ENCODE assay signal across 8 cellular contexts in the genomic region with DNA sequence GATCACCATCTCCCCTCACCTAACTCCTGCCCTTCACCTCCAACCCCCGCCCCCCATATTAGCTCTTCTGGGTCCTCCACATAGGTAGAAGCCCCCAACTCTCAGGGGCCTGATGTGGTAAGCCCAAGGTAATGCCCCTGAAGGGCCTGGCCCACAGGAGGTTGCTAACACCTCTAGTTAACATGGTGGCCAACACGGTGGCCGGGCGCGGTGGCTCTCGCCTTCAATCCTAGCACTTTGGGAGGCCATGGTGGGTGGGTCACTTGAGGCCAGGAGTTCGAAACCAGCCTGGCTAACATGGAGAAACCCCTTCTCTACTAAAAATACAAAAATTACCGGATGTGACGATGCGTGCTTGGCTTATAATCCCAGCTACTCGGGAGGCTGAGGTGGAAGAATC. TPM values are rescaled to one million over a fixed set of nuclear protein-coding genes. Genes with fewer than 3 reads are reported as not detected.
"Had no signal": no experiment of that assay in that cellular context is flagged by ENCODE, and none has a peak within 500 bp of the region (broad histone marks: within the 10 kb centered on the region; RNA-seq: fewer than 3 reads in every experiment).

No MANE protein-coding gene starts in this region.

- H3K27ac ChIP-seq: HL-60 had no signal

- DNase-seq: IMR-90, KBM-7 had no signal

- ATAC-seq: HepG2, K562 had no signal

- FAIRE-seq: HTR-8/SVneo, K562 had no signal

RNA-seq across cellular contexts. Expression of gene MLXIPL, which starts 1.0 kb away (rescaled TPM):
- total RNA-seq: HT1080, IMR-90 had no signal
- polyA plus RNA-seq: IgD-negative memory B cell, IMR-90 had no signal
